24 cellular contexts compared by ENCODE assay signal in the genomic region with DNA sequence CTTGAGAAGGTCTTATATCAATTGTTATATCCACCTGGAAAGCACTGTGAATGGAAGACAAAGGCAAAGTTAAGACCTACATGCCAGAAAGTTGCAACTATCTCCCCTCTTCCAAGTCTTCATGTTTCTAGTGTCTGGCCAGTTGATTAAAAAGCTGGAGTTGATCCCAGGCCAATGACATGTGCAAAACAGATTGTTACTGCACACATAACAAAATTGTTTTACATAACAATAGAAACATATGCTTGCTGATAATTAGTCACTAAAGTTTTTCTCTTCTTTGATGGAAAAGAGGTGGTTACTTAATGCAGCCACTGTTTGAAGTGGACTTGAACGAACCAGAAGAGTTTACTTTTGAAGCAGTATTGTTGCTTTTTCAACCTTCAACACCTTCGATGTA.
DNase-seq lines count a peak whose midpoint lies in the region; ATAC-seq and TF ChIP-seq lines count a peak whose summit lies in the region.
"Had no signal": no experiment of that assay in that cellular context is flagged by ENCODE, and none has a peak within 500 bp of the region (broad histone marks: within the 10 kb centered on the region; RNA-seq: fewer than 3 reads in every experiment).

No MANE protein-coding gene starts in this region.

- no peak overlapping the region for H2AFZ ChIP-seq in GM23338

- peaks cover 74% of the 10 kb centered on the region for H3K4me1 ChIP-seq in left ventricle myocardium inferior
- no peaks in the 10 kb centered on the region for H3K4me1 ChIP-seq in GM23338 (ENCODE audit: insufficient read depth)

- peaks cover 7% of the 10 kb centered on the region for H3K36me3 ChIP-seq in left ventricle myocardium inferior
- H3K36me3 ChIP-seq in GM23338 (ENCODE audit: insufficient read depth): no peaks in the 10 kb centered on the region
- H3K36me3 ChIP-seq: ovary had no signal

- H3K27ac Mint-ChIP-seq in nephron: peak overlapping the region; percentile 43 to 66 (median 64)
- no peak overlapping the region for H3K27ac Mint-ChIP-seq in GM23338
- H3K27ac Mint-ChIP-seq: activated B cell treated with CpG ODN at 0.5 μM for 24 hours; activated naive CD4-positive, alpha-beta T cell treated with anti-CD3 and anti-CD28 coated beads, Interleukin-2, amount 50 U/mL, for 72 hours; activated T-helper 17 cell treated with anti-CD3 and anti-CD28 coated beads, Interleukin-2, amount 50 U/mL, for 72 hours; naive B cell had no signal

- no peaks in the 10 kb centered on the region for H3K9me2 ChIP-seq in GM23338 (ENCODE audit: insufficient read depth)

- H3K9me3 Mint-ChIP-seq in nephron (no peaks in the 10 kb centered on the region), GM23338 (no peaks in the 10 kb centered on the region; the same call in 2 of the 3 replicates)
- H3K9me3 Mint-ChIP-seq: activated B cell treated with CpG ODN at 0.5 μM for 24 hours; activated T-helper 17 cell treated with anti-CD3 and anti-CD28 coated beads, Interleukin-2, amount 50 U/mL, for 72 hours; naive B cell had no signal

- peaks cover 63% of the 10 kb centered on the region for H3K36me3 Mint-ChIP-seq in nephron (ENCODE audit: low read depth)
- H3K36me3 Mint-ChIP-seq in GM23338 (ENCODE audit: low read depth): no peaks in the 10 kb centered on the region
- H3K36me3 Mint-ChIP-seq: naive B cell had no signal

- H4K20me1 ChIP-seq in GM23338 (replicated peaks; ENCODE audit: insufficient read depth): no peaks in the 10 kb centered on the region

- no peak for DNase-seq in left ventricle myocardium inferior
- DNase-seq in Right ventricle myocardium inferior (ENCODE audit: missing footprints): no peak
- DNase-seq in fibroblast of peridontal ligament (ENCODE audit: extremely low read depth): peak; percentile 64
- DNase-seq in D341Med (ENCODE audit: low spot score): no peak
- no peak for DNase-seq in GM23338 (ENCODE audit: low spot score)
- DNase-seq in mucosa of gallbladder (ENCODE audit: low spot score): no peak
- DNase-seq: activated B cell treated with CpG ODN at 0.5 μM for 24 hours; activated CD4-positive, alpha-beta T cell treated with anti-CD3 and anti-CD28 coated beads, Interleukin-2, amount 50 U/mL, for 4 hours; DMS79 treated with DMSO at 0.1 percent for 48 hours; left cardiac atrium; naive B cell; NCI-H2029 treated with DMSO at 0.1 percent for 48 hours; NCI-H345; ovary; SHP77; stimulated activated CD4-positive, alpha-beta T cell treated with anti-CD3 and anti-CD28 coated beads, Interleukin-4, amount 100 ng/mL, for 1 hour; stimulated activated naive CD4-positive, alpha-beta T cell; T1000; tibial artery had no signal

- peaks cover 3% of the 10 kb centered on the region for H3K27me3 Mint-ChIP-seq in nephron (ENCODE audit: low read depth)
- peaks cover 5% of the 10 kb centered on the region for H3K27me3 Mint-ChIP-seq in GM23338 (ENCODE audit: insufficient read depth, low read depth, poor library complexity)
- H3K27me3 Mint-ChIP-seq: activated T-helper 17 cell treated with anti-CD3 and anti-CD28 coated beads, Interleukin-2, amount 50 U/mL, for 72 hours had no signal

- H3K4me3 ChIP-seq in left ventricle myocardium inferior: no peak overlapping the region
- H3K4me3 ChIP-seq in GM23338: no peak overlapping the region
- H3K4me3 ChIP-seq: ovary, right atrium auricular region, tibial artery had no signal

- H3K79me2 ChIP-seq in GM23338 (replicated peaks; ENCODE audit: insufficient read depth): no peaks in the 10 kb centered on the region

- H3F3A ChIP-seq in GM23338 (replicated peaks; ENCODE audit: low read depth): no peaks in the 10 kb centered on the region

- ATAC-seq in Right ventricle myocardium inferior (no peak), GM21528 (IDR thresholded peaks at IDR 0.05; ENCODE audit: low FRiP score, unreplicated experiment) (no peak), GM23338 (no peak)
- ATAC-seq: activated naive CD4-positive, alpha-beta T cell treated with anti-CD3 and anti-CD28 coated beads, Interleukin-2, amount 50 U/mL, for 72 hours; activated T-helper 17 cell treated with anti-CD3 and anti-CD28 coated beads, Interleukin-2, amount 50 U/mL, for 72 hours; left cardiac atrium had no signal

- no peak overlapping the region for H3K4me2 ChIP-seq in GM23338

- peaks cover 78% of the 10 kb centered on the region for H3K4me1 Mint-ChIP-seq in nephron
- H3K4me1 Mint-ChIP-seq in GM23338: peaks cover 14% of the 10 kb centered on the region

- H3K4me3 Mint-ChIP-seq in nephron (no peak overlapping the region), GM23338 (no peak overlapping the region)
- H3K4me3 Mint-ChIP-seq: activated B cell treated with CpG ODN at 0.5 μM for 24 hours; activated T-helper 17 cell treated with anti-CD3 and anti-CD28 coated beads, Interleukin-2, amount 50 U/mL, for 72 hours; naive B cell had no signal

- intact Hi-C loops in left ventricle myocardium inferior (cut with micrococcal nuclease): no loop called here
- intact Hi-C loops in Right ventricle myocardium inferior (cut with DNase I): no loop called here

- H3K27me3 ChIP-seq in left ventricle myocardium inferior (ENCODE audit: low read depth) (no peaks in the 10 kb centered on the region), GM23338 (ENCODE audit: insufficient read depth) (no peaks in the 10 kb centered on the region)
- H3K27me3 ChIP-seq: ovary, right atrium auricular region, tibial artery had no signal

- TF ChIP-seq CTCF in left ventricle myocardium inferior (IDR thresholded peaks at IDR 0.05; ENCODE audit: borderline replicate concordance): no peak
- TF ChIP-seq CTCF in nephron (IDR thresholded peaks at IDR 0.05; ENCODE audit: unreplicated experiment in 3 of 3): no peak
- TF ChIP-seq CTCF in GM23338 (conservative IDR thresholded peaks at IDR 0.05; ENCODE audit: low read depth in 2 of 2): no peak

- H3K9me3 ChIP-seq in left ventricle myocardium inferior (replicated peaks): no peaks in the 10 kb centered on the region
- H3K9me3 ChIP-seq: ovary, right atrium auricular region, tibial artery had no signal

- H3K27ac ChIP-seq in left ventricle myocardium inferior (replicated peaks): peak overlapping the region; percentile 87
- H3K27ac ChIP-seq in GM23338 (ENCODE audit: low read depth): no peak overlapping the region

TF ChIP-seq in GM23338, 12 proteins besides CTCF, POLR2A, EP300 and RAD21:
- no peak for TF ChIP-seq STAT1 (IDR thresholded peaks at IDR 0.05; ENCODE audit: unreplicated experiment)
- TF ChIP-seq, protein P1, sequence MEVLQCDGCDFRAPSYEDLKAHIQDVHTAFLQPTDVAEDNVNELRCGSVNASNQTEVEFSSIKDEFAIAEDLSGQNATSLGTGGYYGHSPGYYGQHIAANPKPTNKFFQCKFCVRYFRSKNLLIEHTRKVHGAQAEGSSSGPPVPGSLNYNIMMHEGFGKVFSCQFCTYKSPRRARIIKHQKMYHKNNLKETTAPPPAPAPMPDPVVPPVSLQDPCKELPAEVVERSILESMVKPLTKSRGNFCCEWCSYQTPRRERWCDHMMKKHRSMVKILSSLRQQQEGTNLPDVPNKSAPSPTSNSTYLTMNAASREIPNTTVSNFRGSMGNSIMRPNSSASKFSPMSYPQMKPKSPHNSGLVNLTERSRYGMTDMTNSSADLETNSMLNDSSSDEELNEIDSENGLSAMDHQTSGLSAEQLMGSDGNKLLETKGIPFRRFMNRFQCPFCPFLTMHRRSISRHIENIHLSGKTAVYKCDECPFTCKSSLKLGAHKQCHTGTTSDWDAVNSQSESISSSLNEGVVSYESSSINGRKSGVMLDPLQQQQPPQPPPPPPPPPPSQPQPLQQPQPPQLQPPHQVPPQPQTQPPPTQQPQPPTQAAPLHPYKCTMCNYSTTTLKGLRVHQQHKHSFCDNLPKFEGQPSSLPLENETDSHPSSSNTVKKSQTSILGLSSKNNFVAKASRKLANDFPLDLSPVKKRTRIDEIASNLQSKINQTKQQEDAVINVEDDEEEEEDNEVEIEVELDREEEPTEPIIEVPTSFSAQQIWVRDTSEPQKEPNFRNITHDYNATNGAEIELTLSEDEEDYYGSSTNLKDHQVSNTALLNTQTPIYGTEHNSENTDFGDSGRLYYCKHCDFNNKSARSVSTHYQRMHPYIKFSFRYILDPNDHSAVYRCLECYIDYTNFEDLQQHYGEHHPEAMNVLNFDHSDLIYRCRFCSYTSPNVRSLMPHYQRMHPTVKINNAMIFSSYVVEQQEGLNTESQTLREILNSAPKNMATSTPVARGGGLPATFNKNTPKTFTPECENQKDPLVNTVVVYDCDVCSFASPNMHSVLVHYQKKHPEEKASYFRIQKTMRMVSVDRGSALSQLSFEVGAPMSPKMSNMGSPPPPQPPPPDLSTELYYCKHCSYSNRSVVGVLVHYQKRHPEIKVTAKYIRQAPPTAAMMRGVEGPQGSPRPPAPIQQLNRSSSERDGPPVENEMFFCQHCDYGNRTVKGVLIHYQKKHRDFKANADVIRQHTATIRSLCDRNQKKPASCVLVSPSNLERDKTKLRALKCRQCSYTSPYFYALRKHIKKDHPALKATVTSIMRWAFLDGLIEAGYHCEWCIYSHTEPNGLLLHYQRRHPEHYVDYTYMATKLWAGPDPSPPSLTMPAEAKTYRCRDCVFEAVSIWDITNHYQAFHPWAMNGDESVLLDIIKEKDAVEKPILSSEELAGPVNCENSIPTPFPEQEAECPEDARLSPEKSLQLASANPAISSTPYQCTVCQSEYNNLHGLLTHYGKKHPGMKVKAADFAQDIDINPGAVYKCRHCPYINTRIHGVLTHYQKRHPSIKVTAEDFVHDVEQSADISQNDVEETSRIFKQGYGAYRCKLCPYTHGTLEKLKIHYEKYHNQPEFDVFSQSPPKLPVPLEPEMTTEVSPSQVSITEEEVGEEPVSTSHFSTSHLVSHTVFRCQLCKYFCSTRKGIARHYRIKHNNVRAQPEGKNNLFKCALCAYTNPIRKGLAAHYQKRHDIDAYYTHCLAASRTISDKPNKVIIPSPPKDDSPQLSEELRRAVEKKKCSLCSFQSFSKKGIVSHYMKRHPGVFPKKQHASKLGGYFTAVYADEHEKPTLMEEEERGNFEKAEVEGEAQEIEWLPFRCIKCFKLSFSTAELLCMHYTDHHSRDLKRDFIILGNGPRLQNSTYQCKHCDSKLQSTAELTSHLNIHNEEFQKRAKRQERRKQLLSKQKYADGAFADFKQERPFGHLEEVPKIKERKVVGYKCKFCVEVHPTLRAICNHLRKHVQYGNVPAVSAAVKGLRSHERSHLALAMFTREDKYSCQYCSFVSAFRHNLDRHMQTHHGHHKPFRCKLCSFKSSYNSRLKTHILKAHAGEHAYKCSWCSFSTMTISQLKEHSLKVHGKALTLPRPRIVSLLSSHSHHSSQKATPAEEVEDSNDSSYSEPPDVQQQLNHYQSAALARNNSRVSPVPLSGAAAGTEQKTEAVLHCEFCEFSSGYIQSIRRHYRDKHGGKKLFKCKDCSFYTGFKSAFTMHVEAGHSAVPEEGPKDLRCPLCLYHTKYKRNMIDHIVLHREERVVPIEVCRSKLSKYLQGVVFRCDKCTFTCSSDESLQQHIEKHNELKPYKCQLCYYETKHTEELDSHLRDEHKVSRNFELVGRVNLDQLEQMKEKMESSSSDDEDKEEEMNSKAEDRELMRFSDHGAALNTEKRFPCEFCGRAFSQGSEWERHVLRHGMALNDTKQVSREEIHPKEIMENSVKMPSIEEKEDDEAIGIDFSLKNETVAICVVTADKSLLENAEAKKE (CRISPR knock-in tag; IDR thresholded peaks at IDR 0.05): no peak
